Comparison of ENCODE assay signal across 1 cellular context in genomic region chr6:137811121-137811911, GRCh38.
TF ChIP-seq lines count a peak whose summit lies in the region.

No MANE protein-coding gene starts in this region.

TF ChIP-seq in HepG2, 621 proteins besides CTCF, POLR2A, EP300 and RAD21 (continued from another document and continues in another):
- TF ChIP-seq ZNF720 (CRISPR knock-in tag; IDR thresholded peaks at IDR 0.05) (no peak), RELA (CRISPR knock-in tag; IDR thresholded peaks at IDR 0.05) (peak; percentile 97), ZNF609 (CRISPR knock-in tag; IDR thresholded peaks at IDR 0.05; ENCODE audit: borderline replicate concordance) (peak; percentile 72; the same call in 1 of the 2 replicates), ZNF562 (CRISPR knock-in tag; IDR thresholded peaks at IDR 0.05; ENCODE audit: borderline replicate concordance) (no peak), HNRNPL (IDR thresholded peaks at IDR 0.05; ENCODE audit: low read depth, low read length) (no peak), HINFP (CRISPR knock-in tag; IDR thresholded peaks at IDR 0.05; ENCODE audit: low read depth) (no peak), MED13 (CRISPR knock-in tag; IDR thresholded peaks at IDR 0.05) (no peak; the same call in 1 of the 2 replicates), ZSCAN25 (CRISPR knock-in tag; IDR thresholded peaks at IDR 0.05) (peak; percentile 60), U2AF2 (IDR thresholded peaks at IDR 0.05; ENCODE audit: low read depth, low read length) (no peak), ZNF879 (CRISPR knock-in tag; IDR thresholded peaks at IDR 0.05) (no peak), GLI4 (CRISPR knock-in tag; IDR thresholded peaks at IDR 0.05; ENCODE audit: borderline replicate concordance) (no peak), SALL2 (CRISPR knock-in tag; IDR thresholded peaks at IDR 0.05) (no peak), EZH2 (conservative IDR thresholded peaks at IDR 0.05; ENCODE audit: low read depth, low read length) (no peak), NFE2 (CRISPR knock-in tag; IDR thresholded peaks at IDR 0.05) (no peak), HNF1B (CRISPR knock-in tag; IDR thresholded peaks at IDR 0.05) (peak; percentile 79), MTF1 (CRISPR knock-in tag; IDR thresholded peaks at IDR 0.05) (no peak), POGZ (CRISPR knock-in tag; IDR thresholded peaks at IDR 0.05) (peak; percentile 92), CREB1 (IDR thresholded peaks at IDR 0.05) (peak; percentile 66), CREB1 (CRISPR knock-in tag; IDR thresholded peaks at IDR 0.05) (peak; percentile 44; the same call in 1 of the 2 replicates), HOXA9 (CRISPR knock-in tag; IDR thresholded peaks at IDR 0.05; ENCODE audit: borderline replicate concordance) (no peak), ZBTB49 (CRISPR knock-in tag; IDR thresholded peaks at IDR 0.05; ENCODE audit: borderline replicate concordance) (no peak), ZNF713 (CRISPR knock-in tag; IDR thresholded peaks at IDR 0.05) (no peak), ATRX (CRISPR knock-in tag; IDR thresholded peaks at IDR 0.05; ENCODE audit: borderline replicate concordance) (no peak), ZMAT3 (CRISPR knock-in tag; conservative IDR thresholded peaks at IDR 0.05) (peak; percentile 78), ZNF777 (CRISPR knock-in tag; IDR thresholded peaks at IDR 0.05) (peak; percentile 60; the same call in 1 of the 2 replicates), SMARCE1 (IDR thresholded peaks at IDR 0.05; ENCODE audit: borderline replicate concordance) (no peak), ZBTB46 (CRISPR knock-in tag; IDR thresholded peaks at IDR 0.05; ENCODE audit: borderline replicate concordance) (no peak), ATF7 (IDR thresholded peaks at IDR 0.05) (no peak), ATF7 (CRISPR knock-in tag; IDR thresholded peaks at IDR 0.05) (no peak), ZBTB3 (CRISPR knock-in tag; IDR thresholded peaks at IDR 0.05; ENCODE audit: borderline replicate concordance, low read depth) (no peak; the same call in 1 of the 2 replicates), ZFP36L2 (CRISPR knock-in tag; IDR thresholded peaks at IDR 0.05) (no peak), DR1 (CRISPR knock-in tag; IDR thresholded peaks at IDR 0.05) (0 out of 2 replicates have a peak, but pooled peaks have one; percentile 33), ZFP41 (CRISPR knock-in tag; IDR thresholded peaks at IDR 0.05; ENCODE audit: borderline replicate concordance) (no peak), ZSCAN29 (CRISPR knock-in tag; conservative IDR thresholded peaks at IDR 0.05) (peak; percentile 55; the same call in 1 of the 2 replicates), ATAD3A (CRISPR knock-in tag; IDR thresholded peaks at IDR 0.05) (no peak), MXI1 (IDR thresholded peaks at IDR 0.05; ENCODE audit: borderline replicate concordance, low read depth, low read length) (0 out of 3 replicates have a peak, but pooled peaks have one; percentile 14), ZNF598 (CRISPR knock-in tag; IDR thresholded peaks at IDR 0.05; ENCODE audit: borderline replicate concordance) (no peak), MIER2 (CRISPR knock-in tag; IDR thresholded peaks at IDR 0.05) (peak; percentile 17; the same call in 1 of the 2 replicates), NAIF1 (CRISPR knock-in tag; IDR thresholded peaks at IDR 0.05; ENCODE audit: borderline replicate concordance) (0 out of 2 replicates have a peak, but pooled peaks have one; percentile 20), HHEX (CRISPR knock-in tag; IDR thresholded peaks at IDR 0.05) (no peak), TEAD3 (CRISPR knock-in tag; optimal IDR thresholded peaks at IDR 0.05; ENCODE audit: borderline replicate concordance) (peak; percentile 82), PATZ1 (CRISPR knock-in tag; IDR thresholded peaks at IDR 0.05) (peak; percentile 0; the same call in 1 of the 2 replicates), HNRNPUL1 (IDR thresholded peaks at IDR 0.05; ENCODE audit: low read depth, low read length) (no peak), KLF6 (CRISPR knock-in tag; IDR thresholded peaks at IDR 0.05) (no peak), DMAP1 (CRISPR knock-in tag; IDR thresholded peaks at IDR 0.05) (peak; percentile 41; the same call in 1 of the 2 replicates), ZNF782 (CRISPR knock-in tag; IDR thresholded peaks at IDR 0.05; ENCODE audit: borderline replicate concordance) (no peak), ZBTB7B (CRISPR knock-in tag; IDR thresholded peaks at IDR 0.05) (no peak; the same call in 1 of the 2 replicates), ZNF780A (CRISPR knock-in tag; IDR thresholded peaks at IDR 0.05) (no peak), ZNF337 (CRISPR knock-in tag; IDR thresholded peaks at IDR 0.05; ENCODE audit: borderline replicate concordance, low read depth) (peak; percentile 21; the same call in 1 of the 2 replicates), THYN1 (CRISPR knock-in tag; IDR thresholded peaks at IDR 0.05; ENCODE audit: borderline replicate concordance, low read depth) (no peak), SYNCRIP (IDR thresholded peaks at IDR 0.05; ENCODE audit: insufficient read depth, low read depth, low read length) (no peak), RFXAP (CRISPR knock-in tag; IDR thresholded peaks at IDR 0.05; ENCODE audit: borderline replicate concordance) (peak; percentile 66; the same call in 1 of the 2 replicates), KDM4B (CRISPR knock-in tag; IDR thresholded peaks at IDR 0.05) (no peak), KDM2A (CRISPR knock-in tag; IDR thresholded peaks at IDR 0.05; ENCODE audit: borderline replicate concordance, low read depth) (peak; percentile 76; the same call in 1 of the 2 replicates), ZFP37 (CRISPR knock-in tag; IDR thresholded peaks at IDR 0.05; ENCODE audit: borderline replicate concordance) (0 out of 2 replicates have a peak, but pooled peaks have one; percentile 70), BRD4 (CRISPR knock-in tag; IDR thresholded peaks at IDR 0.05) (peak; percentile 88), NFE2L2 (IDR thresholded peaks at IDR 0.05; ENCODE audit: low read length) (no peak), NR2F6 (IDR thresholded peaks at IDR 0.05) (no peak), NR2F6 (CRISPR knock-in tag; IDR thresholded peaks at IDR 0.05) (peak; percentile 33; the same call in 1 of the 2 replicates), ZNF788 (CRISPR knock-in tag; IDR thresholded peaks at IDR 0.05; ENCODE audit: borderline replicate concordance) (peak; percentile 74; the same call in 1 of the 2 replicates), MAZ (IDR thresholded peaks at IDR 0.05; ENCODE audit: borderline replicate concordance, low read depth, low read length) (no peak), MAZ (CRISPR knock-in tag; IDR thresholded peaks at IDR 0.05; ENCODE audit: low read depth) (no peak), HNRNPLL (IDR thresholded peaks at IDR 0.05; ENCODE audit: low read depth, low read length, poor library complexity, severe bottlenecking) (no peak), ZNF644 (CRISPR knock-in tag; IDR thresholded peaks at IDR 0.05; ENCODE audit: low read depth) (0 out of 2 replicates have a peak, but pooled peaks have one; percentile 55), ZNF550 (CRISPR knock-in tag; IDR thresholded peaks at IDR 0.05; ENCODE audit: borderline replicate concordance) (no peak), PITX1 (CRISPR knock-in tag; IDR thresholded peaks at IDR 0.05) (peak; percentile 26; the same call in 1 of the 2 replicates), ZSCAN30 (CRISPR knock-in tag; IDR thresholded peaks at IDR 0.05) (no peak), NFKBIZ (CRISPR knock-in tag; IDR thresholded peaks at IDR 0.05) (0 out of 2 replicates have a peak, but pooled peaks have one; percentile 67)
